27 cellular contexts compared by ENCODE assay signal in genomic region chr6:108764580-108764950, GRCh38.
DNase-seq lines count a peak whose midpoint lies in the region; ATAC-seq and TF ChIP-seq lines count a peak whose summit lies in the region.
"Had no signal": no experiment of that assay in that cellular context is flagged by ENCODE, and none has a peak within 500 bp of the region (broad histone marks: within the 10 kb centered on the region; RNA-seq: fewer than 3 reads in every experiment).

No MANE protein-coding gene starts in this region.

- WGBS in heart right ventricle, 2 donors, result 95 to 96% methylated on average over 1 of the region's 1 CpG
- WGBS in right lobe of liver (ENCODE audit: insufficient coverage, low coverage, low lambda C conversion rate, missing lambda C conversion rate), result no CpG with 5 or more reads among the region's 1 CpG
- 100% methylated on average over 1 of the region's 1 CpG; no CpG with 5 or more reads in 1 of the 2 donors for WGBS in gastroesophageal sphincter (ENCODE audit: low coverage in 1 of 2), 2 donors

- H3K36me3 ChIP-seq in heart right ventricle, result no peaks in the 10 kb centered on the region
- no peaks in the 10 kb centered on the region for H3K36me3 ChIP-seq in right lobe of liver
- H3K36me3 ChIP-seq in gastroesophageal sphincter, result no peaks in the 10 kb centered on the region
- H3K36me3 ChIP-seq: Peyer's patch, SJCRH30, stomach, tibial artery, WERI-Rb-1 had no signal

- peaks cover 0 to 26% (median 9%) of the 10 kb centered on the region in 9 donors for H3K4me1 ChIP-seq in heart right ventricle
- H3K4me1 ChIP-seq in right lobe of liver, result peaks cover 0 to 68% (median 21%) of the 10 kb centered on the region in 4 donors
- H3K4me1 ChIP-seq in gastroesophageal sphincter, result no peaks in the 10 kb centered on the region

- intact Hi-C loops in heart right ventricle (cut with DNase I) (no loop called here), right lobe of liver (cut with DNase I) (loop anchor here in 1 of 2 donors (10.0 kb wide), 1 partner anchor 210 kb away; no protein-coding TSS in a partner anchor)

- TF ChIP-seq POLR2A in right lobe of liver (IDR thresholded peaks at IDR 0.05) (no peak), gastroesophageal sphincter (IDR thresholded peaks at IDR 0.05) (no peak)

- ATAC-seq in heart right ventricle (peak in 6 of 8 donors; percentile 29 to 58 (median 44)), right lobe of liver (peak; percentile 71 to 80 (median 78)), gastroesophageal sphincter (no peak)
- ATAC-seq: GM12878 had no signal

- no peaks in the 10 kb centered on the region for H3K9me3 ChIP-seq in heart right ventricle
- H3K9me3 ChIP-seq in right lobe of liver, result no peaks in the 10 kb centered on the region
- H3K9me3 ChIP-seq in gastroesophageal sphincter, result no peaks in the 10 kb centered on the region
- H3K9me3 ChIP-seq: Peyer's patch, SJCRH30, stomach, tibial artery had no signal

- H3K4me3 ChIP-seq in heart right ventricle (no peak overlapping the region), right lobe of liver (no peak overlapping the region), gastroesophageal sphincter (no peak overlapping the region)
- H3K4me3 ChIP-seq: GM12878, lung, Peyer's patch, SJCRH30, stomach, tibial artery had no signal

- peak; percentile 24 for DNase-seq in RPMI7951 (ENCODE audit: low read depth)
- DNase-seq in heart right ventricle, result no peak
- DNase-seq in right lobe of liver, result peak in 1 of 3 donors; percentile 79
- DNase-seq in NCI-H187 treated with DMSO at 0.1 percent for 48 hours (lab: John Stamatoyannopoulos, UW), result no peak
- no peak for DNase-seq in NCI-H82 (lab: John Stamatoyannopoulos, UW)
- DNase-seq in iPS-NIHi7 (ENCODE audit: extremely low spot score), result no peak
- DNase-seq: activated CD4-positive, alpha-beta T cell treated with anti-CD3 and anti-CD28 coated beads for 48 hours; activated effector memory CD4-positive, alpha-beta T cell treated with anti-CD3 and anti-CD28 coated beads, Interleukin-2, amount 50 U/mL, for 16 hours; activated naive CD8-positive, alpha-beta T cell treated with anti-CD3 and anti-CD28 coated beads for 36 hours; activated T-cell treated with anti-CD3 and anti-CD28 coated beads, Interleukin-2, amount 50 U/mL, for 24 hours; DMS153; MM.1S; NCI-H1105 treated with DMSO at 0.1 percent for 48 hours; NCI-H1930; NCI-H69; retina; SJCRH30; stomach; T-helper 9 cell; tibial artery; WERI-Rb-1 had no signal

- TF ChIP-seq CTCF in 22Rv1 (IDR thresholded peaks at IDR 0.05), result no peak
- no peak for TF ChIP-seq CTCF in heart right ventricle (IDR thresholded peaks at IDR 0.05)
- TF ChIP-seq CTCF in right lobe of liver (IDR thresholded peaks at IDR 0.05), result no peak
- no peak for TF ChIP-seq CTCF in gastroesophageal sphincter (IDR thresholded peaks at IDR 0.05)

- TF ChIP-seq EP300 in gastroesophageal sphincter (IDR thresholded peaks at IDR 0.05), result no peak

- H3K27ac ChIP-seq in 22Rv1 (peak overlapping the region; percentile 59), heart right ventricle (no peak overlapping the region), right lobe of liver (peak overlapping the region; percentile 54 to 80 (median 74)), gastroesophageal sphincter (no peak overlapping the region)
- H3K27ac ChIP-seq: KMS-11, SJCRH30, stomach, tibial artery, WERI-Rb-1 had no signal

- H3K27me3 ChIP-seq in heart right ventricle, result no peaks in the 10 kb centered on the region
- H3K27me3 ChIP-seq in right lobe of liver, result no peaks in the 10 kb centered on the region
- H3K27me3 ChIP-seq in gastroesophageal sphincter, result no peaks in the 10 kb centered on the region
- H3K27me3 ChIP-seq: Peyer's patch, SJCRH30, stomach, tibial artery had no signal

Comparison
In these comparisons a context has a peak if more than half of its experiments do, and no peak if none do; other contexts are left out.
1. H3K27ac ChIP-seq: peak in 22Rv1 (single experiment) and right lobe of liver (3 of 3); none in heart right ventricle (0 of 10) and gastroesophageal sphincter (0 of 4).